In the genomic region with DNA sequence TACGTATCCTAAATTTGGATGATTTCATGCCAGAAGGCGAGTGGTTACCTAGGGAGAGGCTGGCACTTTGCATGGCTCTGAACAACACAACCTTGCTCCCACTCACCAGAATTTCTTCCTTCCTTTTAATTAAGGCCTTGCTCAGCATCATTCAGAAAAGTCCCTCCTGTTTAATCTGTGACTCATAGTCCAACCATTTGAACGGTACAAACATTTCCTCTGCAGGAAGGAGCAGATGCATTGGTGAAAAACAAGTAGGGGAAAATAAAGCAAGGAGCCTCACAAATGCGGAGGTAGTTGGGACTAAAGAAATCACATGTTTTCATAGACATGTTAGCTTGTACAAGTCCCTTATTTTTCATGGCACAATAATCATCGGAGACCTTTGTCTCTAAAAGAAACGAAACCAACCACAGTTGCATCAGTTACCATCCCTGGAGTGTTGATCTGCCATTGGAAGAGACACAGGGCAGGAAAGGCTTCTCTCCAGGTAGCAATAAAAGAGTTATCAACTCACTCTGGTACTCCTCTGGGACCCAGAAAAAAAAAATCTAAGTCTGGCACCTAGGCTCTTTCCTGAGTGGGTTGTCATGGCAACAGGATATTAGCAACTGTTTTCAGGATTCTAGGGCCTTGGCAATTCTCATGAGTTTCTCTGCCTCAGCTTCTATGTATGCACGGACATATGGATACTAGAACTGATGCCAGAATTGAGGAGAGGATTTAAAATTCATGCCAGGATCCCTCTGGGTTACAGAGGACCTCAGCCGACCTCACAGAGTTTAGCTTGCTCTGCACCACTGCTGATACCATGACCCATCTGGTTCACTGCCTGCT, we compare ENCODE assay signal across 13 cellular contexts.
A peak's percentile ranks its signal among the peaks of the same experiment; 100 is the strongest.
DNase-seq lines count a peak whose midpoint lies in the region; TF ChIP-seq lines count a peak whose summit lies in the region.
"Had no signal": no experiment of that assay in that cellular context is flagged by ENCODE, and none has a peak within 500 bp of the region (broad histone marks: within the 10 kb centered on the region; RNA-seq: fewer than 3 reads in every experiment).

No MANE protein-coding gene starts in this region.

- DNase-seq in Caki2 (ENCODE audit: low read depth) (peak; percentile 55), NCI-H524 treated with DMSO at 0.1 percent for 48 hours (lab: John Stamatoyannopoulos, UW) (peak; percentile 74), cerebellar nuclear complex (lab: John Stamatoyannopoulos, UW) (peak; percentile 16 to 71), middle frontal gyrus (ENCODE audit: extremely low spot score, low spot score) (peak; percentile 48), activated gamma-delta T cell treated with Interleukin-2 at 50 U/mL for 16 hours (no peak), GM20000 (ENCODE audit: low spot score) (no peak), iPS-NIHi7 (ENCODE audit: extremely low spot score) (no peak)
- DNase-seq in activated CD4-positive, alpha-beta T cell treated with anti-CD3 and anti-CD28 coated beads, Interleukin-2, amount 50 U/mL, for 48 hours, result no peak
- DNase-seq: activated T-cell treated with anti-CD3 and anti-CD28 coated beads for 4 hours; body of pancreas; esophagus squamous epithelium; naive thymus-derived CD4-positive, alpha-beta T cell; stimulated activated CD4-positive, alpha-beta T cell treated with anti-CD3 and anti-CD28 coated beads, Interleukin-15, amount 100 ng/mL, for 24 hours had no signal

- TF ChIP-seq CTCF in GM20000 (IDR thresholded peaks at IDR 0.05; ENCODE audit: extremely low read depth, missing control alignments), result no peak

- in situ Hi-C loops in Caki2 (cut with HindIII; ENCODE audit: low pct_unique_long_range_greater_than_20kb, low sequenced_read_pairs), result no loop called here

Comparison
In these comparisons a context has a peak if more than half of its experiments do, and no peak if none do; other contexts are left out.
1. DNase-seq: peak in Caki2 (single experiment), NCI-H524 treated with DMSO at 0.1 percent for 48 hours (single experiment), cerebellar nuclear complex (2 of 2) and middle frontal gyrus (single experiment); none in activated gamma-delta T cell treated with Interleukin-2 at 50 U/mL for 16 hours (single experiment), GM20000 (single experiment), iPS-NIHi7 (single experiment) and activated CD4-positive, alpha-beta T cell treated with anti-CD3 and anti-CD28 coated beads, Interleukin-2, amount 50 U/mL, for 48 hours (0 of 2).